In the genomic region with DNA sequence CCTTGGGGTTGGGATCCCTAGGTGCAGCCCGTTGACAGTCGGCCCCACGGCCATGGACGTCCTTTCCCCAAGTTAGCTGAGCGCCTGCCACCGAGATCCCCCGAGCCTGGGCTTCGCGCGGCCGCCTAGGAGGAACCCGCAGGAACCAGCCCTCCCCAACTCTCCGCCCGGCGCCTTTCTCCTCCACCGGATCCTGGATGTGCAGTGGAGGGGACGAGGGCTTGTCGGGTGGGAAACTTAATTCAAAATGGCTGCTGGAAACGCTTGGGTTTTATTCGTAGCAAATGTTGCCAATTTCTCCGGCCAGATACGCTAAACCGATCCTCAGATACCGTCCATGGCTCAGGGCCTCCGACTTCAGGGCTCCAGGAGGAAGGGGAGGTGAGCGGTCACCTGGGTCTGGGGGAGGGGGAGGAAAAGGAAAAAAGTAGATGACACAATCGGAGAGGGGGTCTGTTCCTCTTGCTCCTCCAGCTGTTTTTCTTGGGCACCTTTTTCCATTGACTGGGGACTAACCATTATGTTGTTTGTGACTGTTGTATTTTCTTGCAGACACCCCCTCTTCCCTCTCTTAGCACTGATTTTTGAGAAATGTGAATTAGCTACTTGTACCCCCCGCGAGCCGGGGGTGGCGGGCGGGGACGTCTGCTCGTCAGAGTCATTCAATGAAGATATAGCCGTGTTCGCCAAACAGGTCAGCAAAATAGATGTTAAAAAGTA, we compare ENCODE assay signal across 10 cellular contexts. TPM values are rescaled to one million over a fixed set of nuclear protein-coding genes. Genes with fewer than 3 reads are reported as not detected.
A peak's percentile ranks its signal among the peaks of the same experiment; 100 is the strongest.
DNase-seq lines count a peak whose midpoint lies in the region; ATAC-seq and TF ChIP-seq lines count a peak whose summit lies in the region.
"Had no signal": no experiment of that assay in that cellular context is flagged by ENCODE, and none has a peak within 500 bp of the region (broad histone marks: within the 10 kb centered on the region; RNA-seq: fewer than 3 reads in every experiment).

No MANE protein-coding gene starts in this region.

- H3K27ac ChIP-seq in ACC112 (ENCODE audit: low read depth, low read length), result peak overlapping the region; percentile 72
- H3K27ac ChIP-seq in Peyer's patch, result peak overlapping the region; percentile 36 to 94 (median 66)
- H3K27ac ChIP-seq in foreskin keratinocyte, result peak overlapping the region; percentile 73

- TF ChIP-seq CTCF in Peyer's patch (IDR thresholded peaks at IDR 0.05) (no peak), foreskin keratinocyte (conservative IDR thresholded peaks at IDR 0.05) (no peak)

- H3K36me3 ChIP-seq in ACC112 (ENCODE audit: insufficient read depth, low read length), result no peaks in the 10 kb centered on the region
- no peaks in the 10 kb centered on the region for H3K36me3 ChIP-seq in Peyer's patch
- peaks cover 33% of the 10 kb centered on the region for H3K36me3 ChIP-seq in neuron (ENCODE audit: insufficient read depth, low read length)

- peak overlapping the region; percentile 96 for H3K4me3 ChIP-seq in ACC112 (ENCODE audit: low read depth, low read length)
- H3K4me3 ChIP-seq in Peyer's patch, result peak overlapping the region; percentile 21 to 60 (median 37)
- peak overlapping the region; percentile 78 for H3K4me3 ChIP-seq in neuron (ENCODE audit: low read length)

- H3K79me2 ChIP-seq in ACC112 (ENCODE audit: control insufficient read depth, insufficient read depth, low read length, unreplicated experiment), result peaks cover 58% of the 10 kb centered on the region

- ATAC-seq in foreskin keratinocyte, result no peak
- no peak for ATAC-seq in GM19351 (IDR thresholded peaks at IDR 0.05; ENCODE audit: unreplicated experiment)
- ATAC-seq in HG03571 (IDR thresholded peaks at IDR 0.05; ENCODE audit: unreplicated experiment), result no peak
- ATAC-seq: left colon had no signal

- DNase-seq in Peyer's patch, result peak in 1 of 3 donors; percentile 43
- DNase-seq in foreskin keratinocyte, result peak in 1 of 2 donors; percentile 55
- DNase-seq in RKO (ENCODE audit: low spot score), result no peak
- DNase-seq in NCI-H2081 (lab: John Stamatoyannopoulos, UW), result no peak
- DNase-seq: left colon, NCI-H187 had no signal

- H3K4me1 ChIP-seq in ACC112 (ENCODE audit: control insufficient read depth, insufficient read depth, low read length, unreplicated experiment), result peaks cover 11% of the 10 kb centered on the region
- H3K4me1 ChIP-seq in Peyer's patch, result no peaks in the 10 kb centered on the region
- no peaks in the 10 kb centered on the region for H3K4me1 ChIP-seq in foreskin keratinocyte
- peaks cover 42% of the 10 kb centered on the region for H3K4me1 ChIP-seq in neuron (ENCODE audit: insufficient read depth, low read length)

- H2AFZ ChIP-seq in ACC112 (ENCODE audit: low read length, unreplicated experiment) (peak overlapping the region; percentile 60), neuron (ENCODE audit: low read depth, low read length) (no peak overlapping the region)

- H3K27me3 ChIP-seq in ACC112 (ENCODE audit: insufficient read depth, low read length) (no peaks in the 10 kb centered on the region), Peyer's patch (no peaks in the 10 kb centered on the region), foreskin keratinocyte (no peaks in the 10 kb centered on the region), neuron (ENCODE audit: insufficient read depth, low read length) (no peaks in the 10 kb centered on the region)

- TF ChIP-seq POLR2A in Peyer's patch (IDR thresholded peaks at IDR 0.05), result no peak

- H3K9me3 ChIP-seq in Peyer's patch (no peaks in the 10 kb centered on the region), neuron (ENCODE audit: low read length) (peaks cover 3% of the 10 kb centered on the region)

RNA-seq across cellular contexts. Expression of a gene that starts 4.5 kb away (rescaled TPM):
- total RNA-seq in Peyer's patch (10 to 100 TPM in 3 of 4 donors, 1 to 10 TPM in 1; 7.2 to 64.4 (median 16.3) TPM), foreskin keratinocyte (9.0 and 9.2 TPM in 2 replicates)
- polyA plus RNA-seq in foreskin keratinocyte, result 3.2 and 5.0 TPM in 2 replicates

Comparison
In these comparisons a context has a peak if more than half of its experiments do, and no peak if none do; other contexts are left out.
1. H3K4me3 ChIP-seq: peak in every context shown above with its lines; median percentile 96 in ACC112; 78 in neuron; 37 in Peyer's patch.